1 cellular context compared by ENCODE assay signal in genomic region chr1:79380078-79380477, GRCh38.
TF ChIP-seq lines count a peak whose summit lies in the region.

No MANE protein-coding gene starts in this region.

TF ChIP-seq in WTC11, 78 proteins besides CTCF, POLR2A, EP300 and RAD21 (continued from another document):
- TF ChIP-seq HMGXB4 (CRISPR knock-in tag; IDR thresholded peaks at IDR 0.05) (no peak), JAZF1 (CRISPR knock-in tag; IDR thresholded peaks at IDR 0.05) (no peak)
